ENCODE assay signal across 8 cellular contexts in genomic region chr9:127714020-127714835, GRCh38. TPM values are rescaled to one million over a fixed set of nuclear protein-coding genes. Genes with fewer than 3 reads are reported as not detected.
A peak's percentile ranks its signal among the peaks of the same experiment; 100 is the strongest.
DNase-seq lines count a peak whose midpoint lies in the region; ATAC-seq, FAIRE-seq and TF ChIP-seq lines count a peak whose summit lies in the region.
"Had no signal": no experiment of that assay in that cellular context is flagged by ENCODE, and none has a peak within 500 bp of the region (broad histone marks: within the 10 kb centered on the region; RNA-seq: fewer than 3 reads in every experiment).

No MANE protein-coding gene starts in this region.

- H3K4me3 ChIP-seq in SU-DHL-6 (ENCODE audit: insufficient read depth, low read length, poor library complexity, severe bottlenecking) (no peak overlapping the region), gastroesophageal sphincter (peak overlapping the region; percentile 46 to 78), skin epidermis (peak overlapping the region; percentile 62 to 86 (median 79))

- H3K9me2 ChIP-seq in SU-DHL-6 (replicated peaks; ENCODE audit: insufficient read depth, low read length), result no peaks in the 10 kb centered on the region

- TF ChIP-seq EP300 in gastroesophageal sphincter (IDR thresholded peaks at IDR 0.05), result no peak

- H3K9ac ChIP-seq in SU-DHL-6 (ENCODE audit: low read length), result no peak overlapping the region

- peak overlapping the region; percentile 35 for H3K4me2 ChIP-seq in SU-DHL-6 (ENCODE audit: low read depth, low read length, poor library complexity, severe bottlenecking)

- H3K27me3 ChIP-seq in SU-DHL-6 (ENCODE audit: low read length), result no peaks in the 10 kb centered on the region
- no peaks in the 10 kb centered on the region for H3K27me3 ChIP-seq in gastroesophageal sphincter

- peaks cover 0 to 22% (median 11%) of the 10 kb centered on the region in 3 donors for H3K4me1 ChIP-seq in gastroesophageal sphincter

- H3K9me3 ChIP-seq in SU-DHL-6 (ENCODE audit: insufficient read depth, low read length), result no peaks in the 10 kb centered on the region
- H3K9me3 ChIP-seq in gastroesophageal sphincter, result no peaks in the 10 kb centered on the region

- DNase-seq in H54 (ENCODE audit: insufficient read length, low spot score) (peak; percentile 61), cortex of kidney (lab: John Stamatoyannopoulos, UW) (no peak), NCI-H82 treated with DMSO at 0.1 percent for 48 hours (lab: John Stamatoyannopoulos, UW; ENCODE audit: unreplicated experiment) (no peak)

- H3K79me2 ChIP-seq in SU-DHL-6 (ENCODE audit: insufficient read depth, low read length), result no peaks in the 10 kb centered on the region

- H3K36me3 ChIP-seq in SU-DHL-6 (ENCODE audit: low read length) (no peaks in the 10 kb centered on the region), gastroesophageal sphincter (peaks cover 0 to 13% of the 10 kb centered on the region in 2 donors)

- TF ChIP-seq CTCF in SU-DHL-6 (IDR thresholded peaks at IDR 0.05; ENCODE audit: insufficient read depth, low read length, poor library complexity, severe bottlenecking), result no peak
- TF ChIP-seq CTCF in gastroesophageal sphincter (IDR thresholded peaks at IDR 0.05), result no peak

- no peak for FAIRE-seq in H54 (lab: Jason Lieb, UNC)
- FAIRE-seq: RCC 7860 had no signal

- H4K20me1 ChIP-seq in SU-DHL-6 (ENCODE audit: low read depth, low read length), result no peaks in the 10 kb centered on the region

- no peak overlapping the region for H2AFZ ChIP-seq in SU-DHL-6 (ENCODE audit: low read depth, low read length, severe bottlenecking)

- no peak for TF ChIP-seq POLR2A in H54 (IDR thresholded peaks at IDR 0.05; ENCODE audit: low read depth, low read length)
- TF ChIP-seq POLR2A in gastroesophageal sphincter (IDR thresholded peaks at IDR 0.05), result no peak

- 40% methylated on average over 1 of the region's 21 CpGs; no CpG with 5 or more reads in 1 of the 2 donors for WGBS in gastroesophageal sphincter (ENCODE audit: low coverage in 1 of 2), 2 donors

- H3K27ac ChIP-seq in SU-DHL-6 (ENCODE audit: low read depth, low read length) (no peak overlapping the region), gastroesophageal sphincter (peak overlapping the region in 1 of 4 donors; percentile 85), skin epidermis (peak overlapping the region in 7 of 21 experiments; percentile 66 to 92 (median 89))

- H3F3A ChIP-seq in SU-DHL-6 (ENCODE audit: insufficient read depth), result no peaks in the 10 kb centered on the region

- ATAC-seq in gastroesophageal sphincter (no peak), HG03457 (IDR thresholded peaks at IDR 0.05; ENCODE audit: unreplicated experiment) (no peak)

RNA-seq across cellular contexts. Expression of gene PTRH1, which starts 1.2 kb away (rescaled TPM):
- 10 to 100 TPM in 3 of 4 donors, 1 to 10 TPM in 1; 8.7 to 19.3 (median 16.8) TPM for total RNA-seq in gastroesophageal sphincter

RNA-seq across cellular contexts. Expression of gene TTC16, which starts 1.7 kb away (rescaled TPM):
- total RNA-seq in gastroesophageal sphincter, result not detected

RNA-seq across cellular contexts. Expression of gene CFAP157, which starts 7.4 kb away (rescaled TPM):
- total RNA-seq in gastroesophageal sphincter, result under 1 TPM in 1 of 4 donors, not detected in 3; 0.31 TPM

RNA-seq across cellular contexts. Expression of gene TOR2A, which starts 20.9 kb away (rescaled TPM):
- 1 to 10 TPM; 5.9 to 8.9 (median 7.6) TPM for total RNA-seq in gastroesophageal sphincter
